In the genomic region with DNA sequence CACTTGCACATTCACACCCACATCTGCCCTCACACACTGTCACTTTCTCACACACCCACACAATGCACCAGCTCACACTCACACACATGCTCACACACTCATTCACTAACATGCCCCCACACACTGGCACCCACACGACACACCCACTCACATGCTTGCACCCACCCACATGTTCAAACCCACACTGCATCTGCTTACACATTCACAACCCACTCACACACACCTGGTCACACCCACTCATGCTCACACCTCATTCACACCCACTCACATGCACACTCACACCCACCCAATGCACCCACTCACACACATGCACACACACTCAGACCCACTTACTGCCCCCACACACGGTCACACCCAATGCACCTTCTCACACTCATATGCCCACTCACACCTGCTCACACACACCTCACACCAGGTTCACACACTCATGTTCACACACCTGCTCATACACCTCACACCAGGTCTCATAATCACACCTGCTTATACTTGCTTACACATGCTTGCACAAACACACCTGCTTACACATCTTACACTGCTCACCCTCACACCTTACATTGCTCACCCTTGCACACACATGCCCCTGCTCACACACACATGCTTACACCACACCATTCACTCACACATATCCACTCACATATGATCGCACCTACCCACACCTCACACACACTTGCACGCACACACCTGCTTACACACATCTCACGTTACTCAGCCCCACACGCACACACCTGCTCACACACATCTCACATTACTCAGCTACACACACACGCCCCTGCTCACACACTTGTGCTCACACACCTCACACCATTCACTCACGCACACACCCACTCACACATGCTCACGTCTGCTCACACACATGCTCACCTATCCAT, we compare ENCODE assay signal across 25 cellular contexts. TPM values are rescaled to one million over a fixed set of nuclear protein-coding genes. Genes with fewer than 3 reads are reported as not detected.
A peak's percentile ranks its signal among the peaks of the same experiment; 100 is the strongest.
DNase-seq lines count a peak whose midpoint lies in the region; ATAC-seq, FAIRE-seq and TF ChIP-seq lines count a peak whose summit lies in the region.
"Had no signal": no experiment of that assay in that cellular context is flagged by ENCODE, and none has a peak within 500 bp of the region (broad histone marks: within the 10 kb centered on the region; RNA-seq: fewer than 3 reads in every experiment).

No MANE protein-coding gene starts in this region.

- no peak overlapping the region for H3K23ac ChIP-seq in mesendoderm (ENCODE audit: low read length)

- H3K9me3 ChIP-seq in HEK293 (ENCODE audit: control insufficient read depth, insufficient read depth, low read depth, low read length) = no peaks in the 10 kb centered on the region
- H3K9me3 ChIP-seq: SJSA1 had no signal

- no peak overlapping the region for H4K8ac ChIP-seq in mesendoderm (ENCODE audit: low read depth, low read length)

- H2BK120ac ChIP-seq in mesendoderm (ENCODE audit: low read depth, low read length) = no peak overlapping the region

- H3K4me3 ChIP-seq in HEK293 (ENCODE audit: low read depth, low read length) (no peak overlapping the region), bronchial epithelial cell (ENCODE audit: low read depth, low read length) (no peak overlapping the region), mesendoderm (ENCODE audit: low read length) (no peak overlapping the region)

- H3K9me3 Mint-ChIP-seq in activated T-helper 17 cell treated with anti-CD3 and anti-CD28 coated beads, Interleukin-2, amount 50 U/mL, for 72 hours = no peaks in the 10 kb centered on the region
- H3K9me3 Mint-ChIP-seq: CD8-positive, alpha-beta memory T cell; IgD-negative memory B cell had no signal

- no peak overlapping the region for H3K56ac ChIP-seq in mesendoderm (ENCODE audit: low read length)

- no peaks in the 10 kb centered on the region for H3K79me1 ChIP-seq in mesendoderm (ENCODE audit: low read length)

- DNase-seq in bronchial epithelial cell (ENCODE audit: low read depth) (no peak), mesendoderm (no peak), GDM1 (lab: John Stamatoyannopoulos, UW) (no peak)
- DNase-seq: C1 segment of cervical spinal cord; CD8-positive, alpha-beta memory T cell; DMS53; EL; MM.1S; NCI-H1092; NCI-H1436 treated with DMSO at 0.1 percent for 48 hours; NCI-H2029; NCI-H345; NCI-H524 treated with DMSO at 0.1 percent for 48 hours had no signal

- H3K27ac Mint-ChIP-seq in activated T-helper 17 cell treated with anti-CD3 and anti-CD28 coated beads, Interleukin-2, amount 50 U/mL, for 72 hours = no peak overlapping the region
- H3K27ac Mint-ChIP-seq: CD8-positive, alpha-beta memory T cell; IgD-negative memory B cell had no signal

- no peak overlapping the region for H3K4ac ChIP-seq in mesendoderm (ENCODE audit: low read depth, low read length)

- H3K27ac ChIP-seq in 22Rv1 (peak overlapping the region; percentile 71), HEK293 (ENCODE audit: extremely low read depth, low read depth, low read length) (no peak overlapping the region), mesendoderm (ENCODE audit: low read depth, low read length) (no peak overlapping the region)
- H3K27ac ChIP-seq: PC-9, SJSA1 had no signal

- H3K4me2 ChIP-seq in mesendoderm (ENCODE audit: low read length) = no peak overlapping the region

- ATAC-seq in activated T-helper 17 cell treated with anti-CD3 and anti-CD28 coated beads, Interleukin-2, amount 50 U/mL, for 72 hours (replicated peaks) = no peak
- ATAC-seq in HG02840 (IDR thresholded peaks at IDR 0.05; ENCODE audit: low FRiP score, unreplicated experiment) = no peak
- ATAC-seq in GM19395 (IDR thresholded peaks at IDR 0.05; ENCODE audit: unreplicated experiment) = no peak

- H2AK5ac ChIP-seq in mesendoderm (ENCODE audit: low read length) = peak overlapping the region; percentile 98

- peak; percentile 99 for FAIRE-seq in bronchial epithelial cell (lab: Jason Lieb, UNC)
- FAIRE-seq: GM18507, H54 had no signal

- no peak overlapping the region for H4K5ac ChIP-seq in mesendoderm (ENCODE audit: low read length)

- no peak overlapping the region for H3K9ac ChIP-seq in mesendoderm (ENCODE audit: low read length)

- H3K36me3 Mint-ChIP-seq in activated T-helper 17 cell treated with anti-CD3 and anti-CD28 coated beads, Interleukin-2, amount 50 U/mL, for 72 hours (ENCODE audit: low read depth) = no peaks in the 10 kb centered on the region
- H3K36me3 Mint-ChIP-seq: CD8-positive, alpha-beta memory T cell had no signal

- H3K4me1 ChIP-seq in HEK293 (ENCODE audit: control insufficient read depth, insufficient read depth, low read length) (no peaks in the 10 kb centered on the region), mesendoderm (ENCODE audit: control insufficient read depth, low read depth, low read length) (peaks cover 2% of the 10 kb centered on the region)

- POLR2A ChIA-PET in HEK293 (lab: Yijun Ruan, JAX) = no interaction called here

- no peak overlapping the region for H2BK5ac ChIP-seq in mesendoderm (ENCODE audit: low read length)

- H3K4me3 Mint-ChIP-seq in activated T-helper 17 cell treated with anti-CD3 and anti-CD28 coated beads, Interleukin-2, amount 50 U/mL, for 72 hours = no peak overlapping the region
- H3K4me3 Mint-ChIP-seq: CD8-positive, alpha-beta memory T cell; IgD-negative memory B cell had no signal

- H3K79me2 ChIP-seq in mesendoderm (ENCODE audit: control insufficient read depth, insufficient read depth, low read length) = no peaks in the 10 kb centered on the region

- TF ChIP-seq CTCF in 22Rv1 (IDR thresholded peaks at IDR 0.05) (no peak), HEK293 (tag by site-specific recombination; IDR thresholded peaks at IDR 0.05) (no peak), bronchial epithelial cell (IDR thresholded peaks at IDR 0.05; ENCODE audit: insufficient read depth, low read length, severe bottlenecking) (no peak)

- CTCF ChIA-PET in HEK293 (lab: Yijun Ruan, JAX) = interaction anchor here (0.6 to 1.4 kb wide), 4 partner anchors 18 to 1029 kb away, joined by 4 to 5 read pairs (median 4); no protein-coding TSS in a partner anchor

- H3K27me3 ChIP-seq in bronchial epithelial cell (ENCODE audit: control insufficient read depth, insufficient read depth, low read length) (no peaks in the 10 kb centered on the region), mesendoderm (ENCODE audit: insufficient read depth, low read length, poor library complexity) (no peaks in the 10 kb centered on the region)
- H3K27me3 ChIP-seq: SJSA1 had no signal

- H3K36me3 ChIP-seq in HEK293 (ENCODE audit: control insufficient read depth in 2 of 2, insufficient read depth in 1 of 2, low read length in 2 of 2) (no peaks in the 10 kb centered on the region), bronchial epithelial cell (ENCODE audit: control insufficient read depth, insufficient read depth, low read length) (no peaks in the 10 kb centered on the region), mesendoderm (ENCODE audit: control insufficient read depth, insufficient read depth, low read length) (no peaks in the 10 kb centered on the region)
- H3K36me3 ChIP-seq: SJSA1 had no signal

- H3K18ac ChIP-seq in mesendoderm (ENCODE audit: low read length) = no peak overlapping the region

- 100% methylated on average over 3 of the region's 9 CpGs for WGBS in mesendoderm (ENCODE audit: extremely low coverage, insufficient coverage, low lambda C conversion rate)

- H3K4me1 Mint-ChIP-seq in activated T-helper 17 cell treated with anti-CD3 and anti-CD28 coated beads, Interleukin-2, amount 50 U/mL, for 72 hours = no peaks in the 10 kb centered on the region

- H3K27me3 Mint-ChIP-seq in activated T-helper 17 cell treated with anti-CD3 and anti-CD28 coated beads, Interleukin-2, amount 50 U/mL, for 72 hours = no peaks in the 10 kb centered on the region
- H3K27me3 Mint-ChIP-seq: CD8-positive, alpha-beta memory T cell; IgD-negative memory B cell had no signal

- no peak overlapping the region for H2BK15ac ChIP-seq in mesendoderm (replicated peaks; ENCODE audit: low read depth)

TF ChIP-seq in HEK293, 187 proteins besides CTCF, POLR2A, EP300 and RAD21 (continues in another document):
- TF ChIP-seq ZNF211 (tag by site-specific recombination; IDR thresholded peaks at IDR 0.05; ENCODE audit: low read depth) (peak; percentile 13; the same call in 1 of the 2 replicates), ZNF792 (tag by site-specific recombination; IDR thresholded peaks at IDR 0.05) (0 out of 2 replicates have a peak, but pooled peaks have one; percentile 1), MYNN (tag by site-specific recombination; IDR thresholded peaks at IDR 0.05; ENCODE audit: borderline replicate concordance) (0 out of 2 replicates have a peak, but pooled peaks have one; percentile 26), EGR2 (tag by site-specific recombination; IDR thresholded peaks at IDR 0.05; ENCODE audit: low read depth) (peak; percentile 99), ZNF48 (tag by site-specific recombination; IDR thresholded peaks at IDR 0.05) (no peak), ZEB2 (tag by site-specific recombination; IDR thresholded peaks at IDR 0.05) (peak; percentile 12; the same call in 1 of the 2 replicates), ZNF223 (tag by site-specific recombination; IDR thresholded peaks at IDR 0.05) (no peak), ZBTB7A (tag by site-specific recombination; IDR thresholded peaks at IDR 0.05; ENCODE audit: low read depth) (0 out of 2 replicates have a peak, but pooled peaks have one; percentile 11), SCRT1 (tag by site-specific recombination; IDR thresholded peaks at IDR 0.05; ENCODE audit: borderline replicate concordance) (no peak)
- TF ChIP-seq, protein P1, sequence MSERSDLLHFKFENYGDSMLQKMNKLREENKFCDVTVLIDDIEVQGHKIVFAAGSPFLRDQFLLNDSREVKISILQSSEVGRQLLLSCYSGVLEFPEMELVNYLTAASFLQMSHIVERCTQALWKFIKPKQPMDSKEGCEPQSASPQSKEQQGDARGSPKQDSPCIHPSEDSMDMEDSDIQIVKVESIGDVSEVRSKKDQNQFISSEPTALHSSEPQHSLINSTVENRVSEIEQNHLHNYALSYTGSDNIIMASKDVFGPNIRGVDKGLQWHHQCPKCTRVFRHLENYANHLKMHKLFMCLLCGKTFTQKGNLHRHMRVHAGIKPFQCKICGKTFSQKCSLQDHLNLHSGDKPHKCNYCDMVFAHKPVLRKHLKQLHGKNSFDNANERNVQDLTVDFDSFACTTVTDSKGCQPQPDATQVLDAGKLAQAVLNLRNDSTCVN (tag by site-specific recombination; optimal IDR thresholded peaks at IDR 0.05) = no peak

RNA-seq across cellular contexts. Expression of gene MYBPC3, which starts 3.9 kb away (rescaled TPM):
- total RNA-seq in bronchial epithelial cell = under 0.01 TPM in 1 of 2 replicates, not detected in the other
- polyA plus RNA-seq in mesendoderm (2013, experiment 1 of 2) = not detected
- not detected for polyA plus RNA-seq in mesendoderm (2013, experiment 2 of 2)
- total RNA-seq in activated T-helper 17 cell treated with anti-CD3 and anti-CD28 coated beads, Interleukin-2, amount 50 U/mL, for 72 hours = not detected
- total RNA-seq: CD8-positive, alpha-beta memory T cell; HT1080; LHCN-M2; PC-9; SJSA1 had no signal
- polyA plus RNA-seq: CD8-positive, alpha-beta memory T cell; IgD-negative memory B cell had no signal

RNA-seq across cellular contexts. Expression of gene SPI1, which starts 22.0 kb away (rescaled TPM):
- not detected in 2 replicates for total RNA-seq in bronchial epithelial cell
- polyA plus RNA-seq in mesendoderm (2013, experiment 1 of 2) = 0.70 TPM
- 0.63 TPM for polyA plus RNA-seq in mesendoderm (2013, experiment 2 of 2)
- under 1 TPM in 1 of 2 donors, not detected in 1; 0.21 TPM for total RNA-seq in activated T-helper 17 cell treated with anti-CD3 and anti-CD28 coated beads, Interleukin-2, amount 50 U/mL, for 72 hours
- total RNA-seq: HT1080, LHCN-M2, PC-9, SJSA1 had no signal
- polyA plus RNA-seq: CD8-positive, alpha-beta memory T cell had no signal

RNA-seq across cellular contexts. Expression of gene SLC39A13, which starts 52.0 kb away (rescaled TPM):
- total RNA-seq in bronchial epithelial cell = 12.3 and 18.2 TPM in 2 replicates
- 10.9 TPM for polyA plus RNA-seq in mesendoderm (2013, experiment 1 of 2)
- 11.3 TPM for polyA plus RNA-seq in mesendoderm (2013, experiment 2 of 2)
- 10 to 100 TPM; 16.1 to 17.5 TPM for total RNA-seq in activated T-helper 17 cell treated with anti-CD3 and anti-CD28 coated beads, Interleukin-2, amount 50 U/mL, for 72 hours
